Comparison of ENCODE assay signal across 21 cellular contexts in the genomic region with DNA sequence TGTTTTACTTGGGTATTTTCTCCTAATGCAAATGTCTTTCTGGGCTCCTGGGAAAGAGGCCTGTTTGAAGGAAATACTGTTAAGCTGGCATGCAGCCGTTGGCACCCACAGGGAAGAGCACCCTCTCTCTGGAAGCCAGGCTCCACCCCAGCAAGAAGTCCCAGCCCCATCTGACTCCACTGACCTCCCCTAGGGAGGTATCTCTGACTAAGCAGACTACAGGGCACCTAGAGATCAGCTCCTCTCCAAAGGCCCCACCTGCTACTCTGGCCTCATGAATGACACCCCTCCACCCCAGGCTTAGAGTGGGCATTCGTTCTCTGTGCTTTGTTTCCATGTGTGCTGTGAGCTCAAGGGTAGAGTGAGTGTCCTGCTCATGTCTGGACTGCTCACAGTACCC. TPM values are rescaled to one million over a fixed set of nuclear protein-coding genes. Genes with fewer than 3 reads are reported as not detected.
DNase-seq lines count a peak whose midpoint lies in the region; ATAC-seq and TF ChIP-seq lines count a peak whose summit lies in the region.
"Had no signal": no experiment of that assay in that cellular context is flagged by ENCODE, and none has a peak within 500 bp of the region (broad histone marks: within the 10 kb centered on the region; RNA-seq: fewer than 3 reads in every experiment).

No MANE protein-coding gene starts in this region.

- peak overlapping the region; percentile 35 for H3K27ac Mint-ChIP-seq in activated naive CD4-positive, alpha-beta T cell treated with anti-CD3 and anti-CD28 coated beads, Interleukin-2, amount 10 ng/mL, durations not matched to agents 7 days and 5 days
- H3K27ac Mint-ChIP-seq in naive thymus-derived CD8-positive, alpha-beta T cell = no peak overlapping the region
- H3K27ac Mint-ChIP-seq: GM23338 had no signal

- H3K4me3 ChIP-seq in MG63 = no peak overlapping the region
- H3K4me3 ChIP-seq: GM12878, Peyer's patch had no signal

- no peaks in the 10 kb centered on the region for H3K36me3 Mint-ChIP-seq in activated naive CD4-positive, alpha-beta T cell treated with anti-CD3 and anti-CD28 coated beads, Interleukin-2, amount 10 ng/mL, durations not matched to agents 7 days and 5 days
- H3K36me3 Mint-ChIP-seq in naive thymus-derived CD8-positive, alpha-beta T cell = no peaks in the 10 kb centered on the region
- H3K36me3 Mint-ChIP-seq: CD4-positive, CD25-positive, alpha-beta regulatory T cell; T-cell had no signal

- no peak for DNase-seq in activated naive CD4-positive, alpha-beta T cell treated with anti-CD3 and anti-CD28 coated beads, Interleukin-2, amount 10 ng/mL, durations not matched to agents 7 days and 5 days
- no peak for DNase-seq in activated naive CD4-positive, alpha-beta T cell (lab: John Stamatoyannopoulos, UW)
- DNase-seq in MG63 (peak; percentile 58), kidney tubule cell (ENCODE audit: low spot score) (peak; percentile 44)
- DNase-seq in naive thymus-derived CD8-positive, alpha-beta T cell = no peak
- DNase-seq: CD4-positive, CD25-positive, alpha-beta regulatory T cell; COR-L47; DND-41; HCEC 1CT; Karpas-422; NCI-H1417 treated with DMSO at 0.1 percent for 48 hours; NCI-H187; NCI-H510A; NCI-H748 treated with DMSO at 0.1 percent for 48 hours; Peyer's patch; T-cell had no signal

- CTCF ChIA-PET in activated naive CD4-positive, alpha-beta T cell treated with anti-CD3 and anti-CD28 coated beads, Interleukin-2, amount 10 ng/mL, durations not matched to agents 7 days and 5 days (lab: Charles Lee) = interaction anchor here (0.6 to 1.8 kb wide), 4 partner anchors 9 to 975 kb away, joined by 3 to 9 read pairs (median 4); no protein-coding TSS in a partner anchor

- no peaks in the 10 kb centered on the region for H3K9me3 Mint-ChIP-seq in activated naive CD4-positive, alpha-beta T cell treated with anti-CD3 and anti-CD28 coated beads, Interleukin-2, amount 10 ng/mL, durations not matched to agents 7 days and 5 days
- no peaks in the 10 kb centered on the region for H3K9me3 Mint-ChIP-seq in naive thymus-derived CD8-positive, alpha-beta T cell
- H3K9me3 Mint-ChIP-seq: CD4-positive, CD25-positive, alpha-beta regulatory T cell; GM23338; T-cell had no signal

- H3K9me3 ChIP-seq in MG63 = no peaks in the 10 kb centered on the region
- H3K9me3 ChIP-seq: Peyer's patch had no signal

- POLR2A ChIA-PET in naive thymus-derived CD8-positive, alpha-beta T cell (lab: Charles Lee) = interaction anchor here (1.2 to 1.5 kb wide), 2 partner anchors 9 to 115 kb away, joined by 3 to 6 read pairs; a partner anchor contains a TSS

- no peaks in the 10 kb centered on the region for H3K27me3 ChIP-seq in MG63
- H3K27me3 ChIP-seq: Peyer's patch had no signal

- peaks cover 28% of the 10 kb centered on the region for H3K4me1 Mint-ChIP-seq in activated naive CD4-positive, alpha-beta T cell treated with anti-CD3 and anti-CD28 coated beads, Interleukin-2, amount 10 ng/mL, durations not matched to agents 7 days and 5 days
- H3K4me1 Mint-ChIP-seq in naive thymus-derived CD8-positive, alpha-beta T cell = peaks cover 16 to 30% (median 23%) of the 10 kb centered on the region in 4 donors

- no peaks in the 10 kb centered on the region for H3K36me3 ChIP-seq in MG63
- H3K36me3 ChIP-seq: Peyer's patch had no signal

- no peak overlapping the region for H3K4me3 Mint-ChIP-seq in activated naive CD4-positive, alpha-beta T cell treated with anti-CD3 and anti-CD28 coated beads, Interleukin-2, amount 10 ng/mL, durations not matched to agents 7 days and 5 days
- no peak overlapping the region for H3K4me3 Mint-ChIP-seq in naive thymus-derived CD8-positive, alpha-beta T cell

- H3K27me3 Mint-ChIP-seq in activated naive CD4-positive, alpha-beta T cell treated with anti-CD3 and anti-CD28 coated beads, Interleukin-2, amount 10 ng/mL, durations not matched to agents 7 days and 5 days = peaks cover 43% of the 10 kb centered on the region
- H3K27me3 Mint-ChIP-seq in naive thymus-derived CD8-positive, alpha-beta T cell = peaks cover 0 to 31% (median 4%) of the 10 kb centered on the region in 5 donors

- no peak for ATAC-seq in GM18520 (IDR thresholded peaks at IDR 0.05; ENCODE audit: unreplicated experiment)
- ATAC-seq in SK-N-SH treated with all-trans-retinoic acid at 6 μM for 48 hours = no peak
- ATAC-seq in HG03354 (IDR thresholded peaks at IDR 0.05; ENCODE audit: poor library complexity, severe bottlenecking, unreplicated experiment) = no peak
- ATAC-seq in naive thymus-derived CD8-positive, alpha-beta T cell = no peak
- ATAC-seq: GM12878, GM23338, T-cell had no signal

TF ChIP-seq in SK-N-SH treated with all-trans-retinoic acid at 6 μM for 48 hours, 23 proteins besides CTCF, POLR2A, EP300 and RAD21:
- TF ChIP-seq ARNTL (CRISPR knock-in tag; IDR thresholded peaks at IDR 0.05; ENCODE audit: borderline replicate concordance, low read depth) (no peak), ZNF565 (CRISPR knock-in tag; conservative IDR thresholded peaks at IDR 0.05; ENCODE audit: low read depth) (no peak), GLIS3 (CRISPR knock-in tag; IDR thresholded peaks at IDR 0.05) (no peak), TCF4 (CRISPR knock-in tag; IDR thresholded peaks at IDR 0.05; ENCODE audit: borderline replicate concordance) (no peak), ZC3H10 (CRISPR knock-in tag; IDR thresholded peaks at IDR 0.05) (no peak), SNAI2 (CRISPR knock-in tag; IDR thresholded peaks at IDR 0.05) (no peak), ZFP30 (CRISPR knock-in tag; IDR thresholded peaks at IDR 0.05) (no peak)
- TF ChIP-seq, protein P1, sequence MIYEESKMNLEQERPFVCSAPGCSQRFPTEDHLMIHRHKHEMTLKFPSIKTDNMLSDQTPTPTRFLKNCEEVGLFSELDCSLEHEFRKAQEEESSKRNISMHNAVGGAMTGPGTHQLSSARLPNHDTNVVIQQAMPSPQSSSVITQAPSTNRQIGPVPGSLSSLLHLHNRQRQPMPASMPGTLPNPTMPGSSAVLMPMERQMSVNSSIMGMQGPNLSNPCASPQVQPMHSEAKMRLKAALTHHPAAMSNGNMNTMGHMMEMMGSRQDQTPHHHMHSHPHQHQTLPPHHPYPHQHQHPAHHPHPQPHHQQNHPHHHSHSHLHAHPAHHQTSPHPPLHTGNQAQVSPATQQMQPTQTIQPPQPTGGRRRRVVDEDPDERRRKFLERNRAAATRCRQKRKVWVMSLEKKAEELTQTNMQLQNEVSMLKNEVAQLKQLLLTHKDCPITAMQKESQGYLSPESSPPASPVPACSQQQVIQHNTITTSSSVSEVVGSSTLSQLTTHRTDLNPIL (CRISPR knock-in tag; IDR thresholded peaks at IDR 0.05; ENCODE audit: low read depth) = no peak
- TF ChIP-seq, protein P2, sequence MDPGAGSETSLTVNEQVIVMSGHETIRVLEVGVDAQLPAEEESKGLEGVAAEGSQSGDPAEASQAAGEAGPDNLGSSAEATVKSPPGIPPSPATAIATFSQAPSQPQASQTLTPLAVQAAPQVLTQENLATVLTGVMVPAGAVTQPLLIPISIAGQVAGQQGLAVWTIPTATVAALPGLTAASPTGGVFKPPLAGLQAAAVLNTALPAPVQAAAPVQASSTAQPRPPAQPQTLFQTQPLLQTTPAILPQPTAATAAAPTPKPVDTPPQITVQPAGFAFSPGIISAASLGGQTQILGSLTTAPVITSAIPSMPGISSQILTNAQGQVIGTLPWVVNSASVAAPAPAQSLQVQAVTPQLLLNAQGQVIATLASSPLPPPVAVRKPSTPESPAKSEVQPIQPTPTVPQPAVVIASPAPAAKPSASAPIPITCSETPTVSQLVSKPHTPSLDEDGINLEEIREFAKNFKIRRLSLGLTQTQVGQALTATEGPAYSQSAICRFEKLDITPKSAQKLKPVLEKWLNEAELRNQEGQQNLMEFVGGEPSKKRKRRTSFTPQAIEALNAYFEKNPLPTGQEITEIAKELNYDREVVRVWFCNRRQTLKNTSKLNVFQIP (CRISPR knock-in tag; IDR thresholded peaks at IDR 0.05; ENCODE audit: borderline replicate concordance, low read depth) = no peak
- TF ChIP-seq, protein P3, sequence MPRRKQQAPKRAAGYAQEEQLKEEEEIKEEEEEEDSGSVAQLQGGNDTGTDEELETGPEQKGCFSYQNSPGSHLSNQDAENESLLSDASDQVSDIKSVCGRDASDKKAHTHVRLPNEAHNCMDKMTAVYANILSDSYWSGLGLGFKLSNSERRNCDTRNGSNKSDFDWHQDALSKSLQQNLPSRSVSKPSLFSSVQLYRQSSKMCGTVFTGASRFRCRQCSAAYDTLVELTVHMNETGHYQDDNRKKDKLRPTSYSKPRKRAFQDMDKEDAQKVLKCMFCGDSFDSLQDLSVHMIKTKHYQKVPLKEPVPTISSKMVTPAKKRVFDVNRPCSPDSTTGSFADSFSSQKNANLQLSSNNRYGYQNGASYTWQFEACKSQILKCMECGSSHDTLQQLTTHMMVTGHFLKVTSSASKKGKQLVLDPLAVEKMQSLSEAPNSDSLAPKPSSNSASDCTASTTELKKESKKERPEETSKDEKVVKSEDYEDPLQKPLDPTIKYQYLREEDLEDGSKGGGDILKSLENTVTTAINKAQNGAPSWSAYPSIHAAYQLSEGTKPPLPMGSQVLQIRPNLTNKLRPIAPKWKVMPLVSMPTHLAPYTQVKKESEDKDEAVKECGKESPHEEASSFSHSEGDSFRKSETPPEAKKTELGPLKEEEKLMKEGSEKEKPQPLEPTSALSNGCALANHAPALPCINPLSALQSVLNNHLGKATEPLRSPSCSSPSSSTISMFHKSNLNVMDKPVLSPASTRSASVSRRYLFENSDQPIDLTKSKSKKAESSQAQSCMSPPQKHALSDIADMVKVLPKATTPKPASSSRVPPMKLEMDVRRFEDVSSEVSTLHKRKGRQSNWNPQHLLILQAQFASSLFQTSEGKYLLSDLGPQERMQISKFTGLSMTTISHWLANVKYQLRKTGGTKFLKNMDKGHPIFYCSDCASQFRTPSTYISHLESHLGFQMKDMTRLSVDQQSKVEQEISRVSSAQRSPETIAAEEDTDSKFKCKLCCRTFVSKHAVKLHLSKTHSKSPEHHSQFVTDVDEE (CRISPR knock-in tag; IDR thresholded peaks at IDR 0.05) = no peak

RNA-seq across cellular contexts. Expression of a gene that starts 6.4 kb away (rescaled TPM):
- total RNA-seq in MG63 (2014; rRNA removed; shearing (Covaris generic); ENCODE audit: low replicate concordance) = 10.0 and 15.3 TPM in 2 replicates
- total RNA-seq in naive thymus-derived CD8-positive, alpha-beta T cell = 1 to 10 TPM; 6.3 to 9.8 TPM
- 1 to 10 TPM in 1 of 3 donors, under 1 TPM in 2; 0.43 to 1.3 (median 0.46) TPM for polyA plus RNA-seq in naive thymus-derived CD8-positive, alpha-beta T cell

Comparison
In these comparisons a context has a peak if more than half of its experiments do, and no peak if none do; other contexts are left out.
1. DNase-seq: peak in MG63 (single experiment) and kidney tubule cell (single experiment); none in activated naive CD4-positive, alpha-beta T cell treated with anti-CD3 and anti-CD28 coated beads, Interleukin-2, amount 10 ng/mL, durations not matched to agents 7 days and 5 days (single experiment), activated naive CD4-positive, alpha-beta T cell (0 of 4) and naive thymus-derived CD8-positive, alpha-beta T cell (0 of 10).